In genomic region chr11:48170840-48171233, GRCh38 we compare ENCODE assay signal across 14 cellular contexts. TPM values are rescaled to one million over a fixed set of nuclear protein-coding genes. Genes with fewer than 3 reads are reported as not detected.
A peak's percentile ranks its signal among the peaks of the same experiment; 100 is the strongest.
DNase-seq lines count a peak whose midpoint lies in the region; TF ChIP-seq lines count a peak whose summit lies in the region.
"Had no signal": no experiment of that assay in that cellular context is flagged by ENCODE, and none has a peak within 500 bp of the region (broad histone marks: within the 10 kb centered on the region; RNA-seq: fewer than 3 reads in every experiment).

No MANE protein-coding gene starts in this region.

- H3K27me3 ChIP-seq in left ventricle myocardium inferior (ENCODE audit: low read depth) = no peaks in the 10 kb centered on the region

- H3K9ac ChIP-seq in SK-N-MC (ENCODE audit: insufficient read length) = no peak overlapping the region

- CTCF ChIA-PET in activated naive CD4-positive, alpha-beta T cell treated with anti-CD3 and anti-CD28 coated beads for 36 hours (lab: Charles Lee) = interaction anchor here (0.8 to 1.2 kb wide), 3 partner anchors 22 to 236 kb away, joined by 3 read pairs; no protein-coding TSS in a partner anchor

- TF ChIP-seq CTCF in left ventricle myocardium inferior (IDR thresholded peaks at IDR 0.05; ENCODE audit: borderline replicate concordance) = no peak

- H3K27ac Mint-ChIP-seq in activated naive CD4-positive, alpha-beta T cell treated with anti-CD3 and anti-CD28 coated beads, Interleukin-2, amount 50 U/mL, for 24 hours = peak overlapping the region; percentile 41
- H3K27ac Mint-ChIP-seq in activated naive CD4-positive, alpha-beta T cell treated with anti-CD3 and anti-CD28 coated beads for 36 hours = no peak overlapping the region

- H3K27me3 Mint-ChIP-seq in activated naive CD4-positive, alpha-beta T cell treated with anti-CD3 and anti-CD28 coated beads, Interleukin-2, amount 50 U/mL, for 24 hours = no peaks in the 10 kb centered on the region
- no peaks in the 10 kb centered on the region for H3K27me3 Mint-ChIP-seq in activated naive CD4-positive, alpha-beta T cell treated with anti-CD3 and anti-CD28 coated beads for 36 hours (ENCODE audit: low read depth)

- H3K36me3 ChIP-seq in SK-N-MC (ENCODE audit: insufficient read depth, low read length) (no peaks in the 10 kb centered on the region), left ventricle myocardium inferior (no peaks in the 10 kb centered on the region)

- H3K4me3 ChIP-seq in SK-N-MC (no peak overlapping the region), left ventricle myocardium inferior (peak overlapping the region; percentile 51)
- H3K4me3 ChIP-seq: skin epidermis had no signal

- no peaks in the 10 kb centered on the region for H3K9me3 Mint-ChIP-seq in activated naive CD4-positive, alpha-beta T cell treated with anti-CD3 and anti-CD28 coated beads, Interleukin-2, amount 50 U/mL, for 24 hours
- no peaks in the 10 kb centered on the region for H3K9me3 Mint-ChIP-seq in activated naive CD4-positive, alpha-beta T cell treated with anti-CD3 and anti-CD28 coated beads for 36 hours

- peaks cover 65% of the 10 kb centered on the region for H3K4me1 ChIP-seq in left ventricle myocardium inferior

- H3K27ac ChIP-seq in SK-N-MC (peak overlapping the region; percentile 26; the same call in 1 of the 2 replicates), left ventricle myocardium inferior (replicated peaks) (peak overlapping the region; percentile 89), substantia nigra (ENCODE audit: low read depth, low read length, poor library complexity, severe bottlenecking) (peak overlapping the region; percentile 5)

- H3K4me1 Mint-ChIP-seq in activated naive CD4-positive, alpha-beta T cell treated with anti-CD3 and anti-CD28 coated beads, Interleukin-2, amount 50 U/mL, for 24 hours = peaks cover 40% of the 10 kb centered on the region
- H3K4me1 Mint-ChIP-seq in activated naive CD4-positive, alpha-beta T cell treated with anti-CD3 and anti-CD28 coated beads for 36 hours (ENCODE audit: low read depth) = peaks cover 18% of the 10 kb centered on the region

- H3K9me3 ChIP-seq in SK-N-MC (ENCODE audit: low read depth, low read length) (no peaks in the 10 kb centered on the region), left ventricle myocardium inferior (replicated peaks) (no peaks in the 10 kb centered on the region)

- no peak for DNase-seq in activated naive CD4-positive, alpha-beta T cell treated with anti-CD3 and anti-CD28 coated beads for 36 hours
- DNase-seq in SK-N-MC (ENCODE audit: low read depth, low spot score) (no peak), left ventricle myocardium inferior (no peak), substantia nigra (lab: John Stamatoyannopoulos, UW) (no peak), A172 (ENCODE audit: low spot score) (no peak), LoVo (ENCODE audit: low spot score) (no peak), putamen (ENCODE audit: low spot score) (no peak)
- DNase-seq: activated effector memory CD4-positive, alpha-beta T cell treated with Interleukin-2 at 50 U/mL for 16 hours; H7; left cardiac atrium; NCI-H1694 treated with DMSO at 0.1 percent for 48 hours; PC-3 had no signal

- H3K4me3 Mint-ChIP-seq in activated naive CD4-positive, alpha-beta T cell treated with anti-CD3 and anti-CD28 coated beads, Interleukin-2, amount 50 U/mL, for 24 hours = no peak overlapping the region
- no peak overlapping the region for H3K4me3 Mint-ChIP-seq in activated naive CD4-positive, alpha-beta T cell treated with anti-CD3 and anti-CD28 coated beads for 36 hours

- intact Hi-C loops in activated naive CD4-positive, alpha-beta T cell treated with anti-CD3 and anti-CD28 coated beads for 36 hours (cut with micrococcal nuclease) = loop anchor here (5.0 kb wide), 1 partner anchor 1356 kb away; no protein-coding TSS in a partner anchor
- intact Hi-C loops in left ventricle myocardium inferior (cut with micrococcal nuclease) = no loop called here

- peaks cover 5% of the 10 kb centered on the region for H3K36me3 Mint-ChIP-seq in activated naive CD4-positive, alpha-beta T cell treated with anti-CD3 and anti-CD28 coated beads, Interleukin-2, amount 50 U/mL, for 24 hours
- H3K36me3 Mint-ChIP-seq in activated naive CD4-positive, alpha-beta T cell treated with anti-CD3 and anti-CD28 coated beads for 36 hours (ENCODE audit: low read depth) = peaks cover 3% of the 10 kb centered on the region

RNA-seq across cellular contexts. Expression of gene OR4B1, which starts 45.8 kb away (rescaled TPM):
- total RNA-seq in activated naive CD4-positive, alpha-beta T cell treated with anti-CD3 and anti-CD28 coated beads for 36 hours = not detected
- not detected for total RNA-seq in left ventricle myocardium inferior
- not detected in 2 replicates for total RNA-seq in A172 (2014; rRNA removed; shearing (Covaris generic))
- total RNA-seq: H7, left cardiac atrium, PC-3 had no signal

Comparison
In these comparisons a context has a peak if more than half of its experiments do, and no peak if none do; other contexts are left out.
1. H3K27ac ChIP-seq: peak in every context shown above with its lines; median percentile 89 in left ventricle myocardium inferior; 26 in SK-N-MC; 5 in substantia nigra.